Comparison of ENCODE assay signal across 10 cellular contexts in the genomic region with DNA sequence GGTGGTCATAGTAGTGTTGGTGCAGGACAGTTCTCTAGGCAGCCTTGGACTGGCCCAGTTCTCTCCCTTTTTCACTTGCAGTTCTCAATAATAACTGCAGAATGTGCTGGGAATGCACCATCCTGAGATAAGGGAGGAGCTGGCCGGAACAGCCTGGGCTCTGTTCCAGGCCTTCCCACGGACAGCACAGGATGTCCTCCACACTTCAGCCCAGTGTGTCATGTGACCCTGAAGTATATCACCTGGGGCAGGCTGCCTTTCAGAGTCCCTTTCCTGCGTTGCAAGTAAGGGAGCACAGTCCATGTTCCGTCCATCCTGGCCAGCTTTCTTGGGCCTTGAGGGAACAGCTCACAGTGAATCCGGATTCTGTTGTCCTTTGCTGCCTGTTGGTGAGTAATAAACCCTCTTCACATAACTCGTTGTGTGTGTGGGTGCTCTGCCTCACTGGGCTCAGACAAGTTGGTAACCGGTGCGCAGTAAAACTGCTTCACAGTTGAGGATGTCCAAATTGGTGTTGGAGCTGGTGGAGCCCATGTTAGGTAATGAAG. TPM values are rescaled to one million over a fixed set of nuclear protein-coding genes. Genes with fewer than 3 reads are reported as not detected.
DNase-seq lines count a peak whose midpoint lies in the region; ATAC-seq and TF ChIP-seq lines count a peak whose summit lies in the region.
"Had no signal": no experiment of that assay in that cellular context is flagged by ENCODE, and none has a peak within 500 bp of the region (broad histone marks: within the 10 kb centered on the region; RNA-seq: fewer than 3 reads in every experiment).

No MANE protein-coding gene starts in this region.

- no peak overlapping the region for H3K4me3 Mint-ChIP-seq in CD8-positive, alpha-beta T cell
- H3K4me3 Mint-ChIP-seq: stimulated activated memory B cell treated with anti-CD40 and anti-IgM and Interleukin-4, amounts not matched to agents 10 μg/mL and 1 μg/mL and 100 μg/mL, for 72 hours had no signal

- POLR2A ChIA-PET in CD8-positive, alpha-beta T cell (lab: Charles Lee), result no interaction called here

- H3K4me3 ChIP-seq in epithelial cell of proximal tubule (ENCODE audit: low read depth, low read length) (peak overlapping the region; percentile 40), mucosa of descending colon (no peak overlapping the region)
- H3K4me3 ChIP-seq in CD8-positive, alpha-beta T cell (ENCODE audit: low read depth, low read length), result no peak overlapping the region

- DNase-seq in EH (ENCODE audit: low read depth), result peak; percentile 38
- DNase-seq in NCI-H226, result peak; percentile 81
- peak; percentile 50 for DNase-seq in epithelial cell of proximal tubule (ENCODE audit: low read depth)
- DNase-seq in mucosa of descending colon, result peak; percentile 71 to 75 (median 71)
- DNase-seq in CD8-positive, alpha-beta T cell, result no peak
- DNase-seq in NCI-H1417 (lab: John Stamatoyannopoulos, UW), result no peak
- DNase-seq: OCI-M1 had no signal

- no peak overlapping the region for H3K27ac Mint-ChIP-seq in CD8-positive, alpha-beta T cell
- H3K27ac Mint-ChIP-seq: stimulated activated memory B cell treated with anti-CD40 and anti-IgM and Interleukin-4, amounts not matched to agents 10 μg/mL and 1 μg/mL and 100 μg/mL, for 72 hours had no signal

- no peak overlapping the region for H3K27ac ChIP-seq in CD8-positive, alpha-beta T cell (ENCODE audit: low read depth, low read length)

- intact Hi-C loops in mucosa of descending colon (cut with DNase I, micrococcal nuclease), result no loop called here
- intact Hi-C loops in CD8-positive, alpha-beta T cell (cut with DNase I, micrococcal nuclease), result no loop called here

- H3K4me1 ChIP-seq in mucosa of descending colon (ENCODE audit: low read depth), result no peaks in the 10 kb centered on the region
- H3K4me1 ChIP-seq in CD8-positive, alpha-beta T cell (ENCODE audit: insufficient read depth, low read length), result no peaks in the 10 kb centered on the region

- H3K9me3 ChIP-seq in mucosa of descending colon, result no peaks in the 10 kb centered on the region
- H3K9me3 ChIP-seq in CD8-positive, alpha-beta T cell (ENCODE audit: low read length), result no peaks in the 10 kb centered on the region

- H3K27me3 ChIP-seq in CD8-positive, alpha-beta T cell (ENCODE audit: insufficient read depth, low read length), result no peaks in the 10 kb centered on the region

- no peaks in the 10 kb centered on the region for H3K36me3 Mint-ChIP-seq in CD8-positive, alpha-beta T cell
- H3K36me3 Mint-ChIP-seq: stimulated activated memory B cell treated with anti-CD40 and anti-IgM and Interleukin-4, amounts not matched to agents 10 μg/mL and 1 μg/mL and 100 μg/mL, for 72 hours had no signal

- no peaks in the 10 kb centered on the region for H3K36me3 ChIP-seq in mucosa of descending colon (ENCODE audit: low read depth)
- H3K36me3 ChIP-seq in CD8-positive, alpha-beta T cell (ENCODE audit: insufficient read depth, low read length), result no peaks in the 10 kb centered on the region

- peaks cover 12% of the 10 kb centered on the region for H3K27me3 Mint-ChIP-seq in CD8-positive, alpha-beta T cell (ENCODE audit: low read depth)

- TF ChIP-seq CTCF in epithelial cell of proximal tubule (conservative IDR thresholded peaks at IDR 0.05; ENCODE audit: low read depth, low read length) (no peak), mucosa of descending colon (IDR thresholded peaks at IDR 0.05) (no peak)
- no peak for TF ChIP-seq CTCF in CD8-positive, alpha-beta T cell (IDR thresholded peaks at IDR 0.05)

- CTCF ChIA-PET in CD8-positive, alpha-beta T cell (lab: Charles Lee), result no interaction called here

- no peaks in the 10 kb centered on the region for H3K4me1 Mint-ChIP-seq in CD8-positive, alpha-beta T cell (ENCODE audit: low read depth)
- H3K4me1 Mint-ChIP-seq: stimulated activated memory B cell treated with anti-CD40 and anti-IgM and Interleukin-4, amounts not matched to agents 10 μg/mL and 1 μg/mL and 100 μg/mL, for 72 hours had no signal

- H3K9me3 Mint-ChIP-seq in CD8-positive, alpha-beta T cell, result no peaks in the 10 kb centered on the region

- ATAC-seq in mucosa of descending colon, result peak; percentile 95
- no peak for ATAC-seq in CD8-positive, alpha-beta T cell
- no peak for ATAC-seq in HG02763 (IDR thresholded peaks at IDR 0.05; ENCODE audit: unreplicated experiment)
- ATAC-seq in GM21619 (IDR thresholded peaks at IDR 0.05; ENCODE audit: unreplicated experiment), result no peak
- ATAC-seq: stimulated activated memory B cell treated with anti-CD40 and anti-IgM and Interleukin-4, amounts not matched to agents 10 μg/mL and 1 μg/mL and 100 μg/mL, for 72 hours had no signal

RNA-seq across cellular contexts. Expression of a gene that starts 32.3 kb away (rescaled TPM):
- total RNA-seq in epithelial cell of proximal tubule (2.2 and 3.5 TPM in 2 replicates), mucosa of descending colon (1 to 10 TPM; 3.3 to 5.4 (median 3.9) TPM)
- total RNA-seq in CD8-positive, alpha-beta T cell, result under 1 TPM; 0.56 to 0.98 TPM

Comparison
In these comparisons a context has a peak if more than half of its experiments do, and no peak if none do; other contexts are left out.
1. DNase-seq: peak in EH (single experiment), NCI-H226 (single experiment), epithelial cell of proximal tubule (single experiment) and mucosa of descending colon (3 of 3); none in CD8-positive, alpha-beta T cell (0 of 7) and NCI-H1417 (0 of 3).